In genomic region chr5:124697912-124698690, GRCh38 we compare ENCODE assay signal across 9 cellular contexts. TPM values are rescaled to one million over a fixed set of nuclear protein-coding genes. Genes with fewer than 3 reads are reported as not detected.
DNase-seq lines count a peak whose midpoint lies in the region; ATAC-seq and TF ChIP-seq lines count a peak whose summit lies in the region.
"Had no signal": no experiment of that assay in that cellular context is flagged by ENCODE, and none has a peak within 500 bp of the region (broad histone marks: within the 10 kb centered on the region; RNA-seq: fewer than 3 reads in every experiment).

No MANE protein-coding gene starts in this region.

- intact Hi-C loops in transverse colon (cut with DNase I; ENCODE audit: low total_unique reads): no loop called here
- intact Hi-C loops in mucosa of descending colon (cut with DNase I, micrococcal nuclease): loop anchor here in 1 of 2 donors (10.0 kb wide), 1 partner anchor 47 kb away; the partner anchor contains the start of gene ZNF608

- H3K4me1 ChIP-seq in esophagus (ENCODE audit: control insufficient read depth in 2 of 2, insufficient read depth in 2 of 2, low read length in 1 of 2) (no peaks in the 10 kb centered on the region), transverse colon (peaks cover 17 to 43% (median 29%) of the 10 kb centered on the region in 4 donors), mucosa of descending colon (ENCODE audit: low read depth) (peaks cover 17% of the 10 kb centered on the region)

- in situ Hi-C loops in transverse colon (cut with MboI; ENCODE audit: low pct_ligation_motif_present in 1 of 4, low pct_unique_long_range_greater_than_20kb in 1 of 4, low sequenced_read_pairs in 3 of 4): no loop called here

- H3K9me3 ChIP-seq in esophagus (ENCODE audit: control insufficient read depth in 2 of 2, insufficient read depth in 1 of 2, low read depth in 1 of 2, low read length in 1 of 2): no peaks in the 10 kb centered on the region
- no peaks in the 10 kb centered on the region for H3K9me3 ChIP-seq in transverse colon
- no peaks in the 10 kb centered on the region for H3K9me3 ChIP-seq in mucosa of descending colon

- TF ChIP-seq POLR2A in transverse colon (IDR thresholded peaks at IDR 0.05): no peak

- no peaks in the 10 kb centered on the region for H3K36me3 ChIP-seq in esophagus (ENCODE audit: control insufficient read depth in 2 of 2, insufficient read depth in 2 of 2, low read length in 1 of 2)
- no peaks in the 10 kb centered on the region for H3K36me3 ChIP-seq in transverse colon
- no peaks in the 10 kb centered on the region for H3K36me3 ChIP-seq in mucosa of descending colon (ENCODE audit: low read depth)

- no peak for TF ChIP-seq EP300 in transverse colon (IDR thresholded peaks at IDR 0.05; ENCODE audit: low read depth)

- DNase-seq in NCI-H1105 treated with DMSO at 0.1 percent for 48 hours (lab: John Stamatoyannopoulos, UW) (peak; percentile 30), NCI-H1105 (lab: John Stamatoyannopoulos, UW) (no peak), midbrain (lab: John Stamatoyannopoulos, UW) (peak; percentile 50), transverse colon (no peak), MV-4-11 (lab: John Stamatoyannopoulos, UW) (no peak), SHP77 (lab: John Stamatoyannopoulos, UW) (no peak), mucosa of descending colon (no peak)
- DNase-seq: NCI-H1048 had no signal

- H3K27me3 ChIP-seq in esophagus (ENCODE audit: control insufficient read depth in 1 of 2, insufficient read depth in 2 of 2, low read length in 2 of 2): no peaks in the 10 kb centered on the region
- no peaks in the 10 kb centered on the region for H3K27me3 ChIP-seq in transverse colon

- H3K4me3 ChIP-seq in esophagus (ENCODE audit: low read depth in 1 of 2, low read length in 2 of 2) (no peak overlapping the region), transverse colon (no peak overlapping the region), mucosa of descending colon (no peak overlapping the region)

- no peak for ATAC-seq in mucosa of descending colon

- peak overlapping the region; percentile 7 to 48 for H3K27ac ChIP-seq in esophagus (ENCODE audit: low read depth in 2 of 2, low read length in 1 of 2)
- H3K27ac ChIP-seq in transverse colon: peak overlapping the region; percentile 68 to 79 (median 76)

- 59 to 64% methylated on average over 7 of the region's 7 CpGs for WGBS in esophagus, 2 donors
- 68 to 79% methylated on average over 3 to 7 of the region's 7 CpGs for WGBS in transverse colon (ENCODE audit: low coverage in 1 of 2), 2 donors

- no peak for TF ChIP-seq CTCF in transverse colon (IDR thresholded peaks at IDR 0.05)
- TF ChIP-seq CTCF in mucosa of descending colon (IDR thresholded peaks at IDR 0.05): no peak

RNA-seq across cellular contexts. Expression of gene ZNF608, which starts 48.3 kb away (rescaled TPM):
- 1 to 10 TPM; 4.1 to 5.9 TPM for polyA plus RNA-seq in esophagus
- total RNA-seq in transverse colon: 10 to 100 TPM; 30.6 to 83.2 (median 41.2) TPM
- 10 to 100 TPM; 19.7 to 32.3 (median 27.2) TPM for total RNA-seq in mucosa of descending colon

Comparison
In these comparisons a context has a peak if more than half of its experiments do, and no peak if none do; other contexts are left out.
1. DNase-seq: peak in NCI-H1105 treated with DMSO at 0.1 percent for 48 hours (single experiment) and midbrain (single experiment); none in NCI-H1105 (single experiment), transverse colon (single experiment), MV-4-11 (single experiment), SHP77 (0 of 2) and mucosa of descending colon (0 of 3).